Comparison of ENCODE assay signal across 17 cellular contexts in genomic region chr10:56623064-56623463, GRCh38.
DNase-seq lines count a peak whose midpoint lies in the region; ATAC-seq and TF ChIP-seq lines count a peak whose summit lies in the region.
"Had no signal": no experiment of that assay in that cellular context is flagged by ENCODE, and none has a peak within 500 bp of the region (broad histone marks: within the 10 kb centered on the region; RNA-seq: fewer than 3 reads in every experiment).

No MANE protein-coding gene starts in this region.

- H3K36me3 ChIP-seq in DND-41 (ENCODE audit: insufficient read depth, low read length) (no peaks in the 10 kb centered on the region), PC-3 (ENCODE audit: low read depth, low read length) (no peaks in the 10 kb centered on the region), lower lobe of right lung (no peaks in the 10 kb centered on the region)
- H3K36me3 ChIP-seq: BE2C, thoracic aorta had no signal

- POLR2A ChIA-PET in PC-3 (lab: Charles Lee; ENCODE audit: unreplicated experiment): interaction anchor here (0.8 kb wide), 1 partner anchor 75 kb away, joined by 5 read pairs; no protein-coding TSS in a partner anchor

- no peak overlapping the region for H3K27ac ChIP-seq in DND-41 (ENCODE audit: low read length)
- H3K27ac ChIP-seq in PC-3 (ENCODE audit: low read length): no peak overlapping the region
- H3K27ac ChIP-seq in lower lobe of right lung: no peak overlapping the region
- H3K27ac ChIP-seq: thoracic aorta, VCaP had no signal

- no peaks in the 10 kb centered on the region for H3K27me3 Mint-ChIP-seq in natural killer cell (ENCODE audit: low read depth in 2 of 2)

- DNase-seq in DND-41 (no peak), PC-3 (no peak), natural killer cell (no peak), lower lobe of right lung (no peak)
- DNase-seq: activated naive CD4-positive, alpha-beta T cell treated with anti-CD3 and anti-CD28 coated beads, Interleukin-2, amount 50 U/mL, for 16 hours; BE2C; effector CD8-positive, alpha-beta T cell; EL; foreskin fibroblast; NCI-H1092; NCI-H226 had no signal

- H3K36me3 Mint-ChIP-seq in natural killer cell: no peaks in the 10 kb centered on the region

- no peaks in the 10 kb centered on the region for H3F3A ChIP-seq in PC-3 (ENCODE audit: low read length, unreplicated experiment)

- H4K20me1 ChIP-seq in DND-41 (ENCODE audit: insufficient read depth, low read length): no peaks in the 10 kb centered on the region
- no peaks in the 10 kb centered on the region for H4K20me1 ChIP-seq in PC-3 (ENCODE audit: low read length)

- no peak overlapping the region for H3K4me3 Mint-ChIP-seq in natural killer cell

- H3K4me1 ChIP-seq in DND-41 (ENCODE audit: insufficient read depth, low read length): no peaks in the 10 kb centered on the region
- no peaks in the 10 kb centered on the region for H3K4me1 ChIP-seq in PC-3 (ENCODE audit: insufficient read depth, low read length)
- peaks cover 10% of the 10 kb centered on the region for H3K4me1 ChIP-seq in lower lobe of right lung
- H3K4me1 ChIP-seq: BE2C had no signal

- H3K4me2 ChIP-seq in DND-41 (ENCODE audit: insufficient read depth, low read length) (no peak overlapping the region), PC-3 (ENCODE audit: low read length) (peak overlapping the region; percentile 58; the same call in 1 of the 2 replicates)

- peaks cover 7 to 15% of the 10 kb centered on the region in 2 donors for H3K4me1 Mint-ChIP-seq in natural killer cell

- intact Hi-C loops in PC-3 (cut with micrococcal nuclease) (no loop called here), natural killer cell (cut with micrococcal nuclease) (no loop called here), lower lobe of right lung (cut with DNase I) (no loop called here)

- H3K9ac ChIP-seq in DND-41 (ENCODE audit: low read depth, low read length) (no peak overlapping the region), PC-3 (ENCODE audit: low read length) (no peak overlapping the region)

- H2AFZ ChIP-seq in DND-41 (ENCODE audit: low read depth, low read length): peak overlapping the region; percentile 33; the same call in 1 of the 2 replicates
- H2AFZ ChIP-seq in PC-3 (ENCODE audit: low read length): 0 out of 2 replicates have a peak overlapping the region, but pooled peaks have one; percentile 37

- H3K27me3 ChIP-seq in DND-41 (ENCODE audit: insufficient read depth, low read length, poor library complexity) (no peaks in the 10 kb centered on the region), PC-3 (ENCODE audit: low read length) (no peaks in the 10 kb centered on the region), lower lobe of right lung (ENCODE audit: low read depth) (no peaks in the 10 kb centered on the region)
- H3K27me3 ChIP-seq: BE2C had no signal

- TF ChIP-seq CTCF in DND-41 (IDR thresholded peaks at IDR 0.05; ENCODE audit: borderline replicate concordance, extremely low read depth, low read length, poor library complexity, severe bottlenecking) (no peak), PC-3 (conservative IDR thresholded peaks at IDR 0.05; ENCODE audit: low read depth, low read length) (no peak), natural killer cell (IDR thresholded peaks at IDR 0.05) (no peak), lower lobe of right lung (IDR thresholded peaks at IDR 0.05) (no peak)

- ATAC-seq in DND-41 (ENCODE audit: insufficient read depth, low read depth) (no peak), GM21381 (IDR thresholded peaks at IDR 0.05; ENCODE audit: unreplicated experiment) (peak; percentile 32), PC-3 (no peak), natural killer cell (no peak), GM21367 (IDR thresholded peaks at IDR 0.05; ENCODE audit: unreplicated experiment) (no peak), esophagus mucosa (no peak), lower lobe of right lung (no peak), HG03097 (IDR thresholded peaks at IDR 0.05; ENCODE audit: low FRiP score, unreplicated experiment) (no peak)

- no peaks in the 10 kb centered on the region for H3K9me3 ChIP-seq in DND-41 (ENCODE audit: insufficient read depth, low read length, severe bottlenecking)
- no peaks in the 10 kb centered on the region for H3K9me3 ChIP-seq in PC-3 (ENCODE audit: low read length)
- H3K9me3 ChIP-seq in lower lobe of right lung: no peaks in the 10 kb centered on the region
- H3K9me3 ChIP-seq: BE2C, thoracic aorta had no signal

- no peak overlapping the region for H3K4me3 ChIP-seq in DND-41 (ENCODE audit: low read depth in 1 of 2, low read length in 2 of 2)
- peak overlapping the region; percentile 39; the same call in 1 of the 2 replicates for H3K4me3 ChIP-seq in PC-3 (ENCODE audit: low read length)
- no peak overlapping the region for H3K4me3 ChIP-seq in lower lobe of right lung

- H3K79me2 ChIP-seq in DND-41 (ENCODE audit: insufficient read depth, low read length) (no peaks in the 10 kb centered on the region), PC-3 (ENCODE audit: low read length) (no peaks in the 10 kb centered on the region)

- BruUV-seq in PC-3 (replicated peaks; lab: Mats Ljungman, UMichigan): no TSS peak

- no peaks in the 10 kb centered on the region for H3K9me2 ChIP-seq in PC-3 (replicated peaks; ENCODE audit: low read length)

- peaks cover 5 to 9% of the 10 kb centered on the region in 2 donors for H3K9me3 Mint-ChIP-seq in natural killer cell

- H3K27ac Mint-ChIP-seq in natural killer cell: peak overlapping the region; percentile 39 to 54

- CTCF ChIA-PET in PC-3 (lab: Charles Lee): no interaction called here
